ENCODE assay signal across 9 cellular contexts in the genomic region with DNA sequence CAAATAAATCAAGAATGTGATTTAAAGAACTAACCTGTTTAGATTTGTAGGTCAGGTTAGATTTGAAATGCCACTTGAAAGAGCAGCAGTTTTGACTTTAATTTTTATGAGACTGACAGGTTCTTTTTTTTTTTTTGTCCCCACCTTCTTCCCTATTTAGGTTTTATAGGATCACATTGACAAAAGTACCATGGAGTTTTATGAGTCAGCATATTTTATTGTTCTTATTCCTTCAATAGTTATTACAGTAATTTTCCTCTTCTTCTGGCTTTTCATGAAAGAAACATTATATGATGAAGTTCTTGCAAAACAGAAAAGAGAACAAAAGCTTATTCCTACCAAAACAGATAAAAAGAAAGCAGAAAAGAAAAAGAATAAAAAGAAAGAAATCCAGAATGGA.
"Had no signal": no experiment of that assay in that cellular context is flagged by ENCODE, and none has a peak within 500 bp of the region (broad histone marks: within the 10 kb centered on the region; RNA-seq: fewer than 3 reads in every experiment).

No MANE protein-coding gene starts in this region.

- H3K27ac ChIP-seq: gastroesophageal sphincter, tibial artery, vagina had no signal

- H3K27ac Mint-ChIP-seq: stimulated activated effector memory CD8-positive, alpha-beta T cell treated with anti-CD3 and anti-CD28 coated beads, Interleukin-12 subunit alpha, Interleukin-12 subunit beta, amount 100 ng/mL, for 72 hours had no signal

- H3K27me3 Mint-ChIP-seq: brain; effector memory CD8-positive, alpha-beta T cell had no signal

- H3K9me3 Mint-ChIP-seq: brain; effector memory CD8-positive, alpha-beta T cell; stimulated activated effector memory CD8-positive, alpha-beta T cell treated with anti-CD3 and anti-CD28 coated beads, Interleukin-12 subunit alpha, Interleukin-12 subunit beta, amount 100 ng/mL, for 72 hours had no signal

- DNase-seq: activated naive CD4-positive, alpha-beta T cell treated with anti-CD3 and anti-CD28 coated beads, Interleukin-2, amount 50 U/mL, for 16 hours; amniotic stem cell; effector memory CD8-positive, alpha-beta T cell; midbrain; tibial artery had no signal

- ATAC-seq: effector memory CD8-positive, alpha-beta T cell; gastroesophageal sphincter; stimulated activated effector memory CD8-positive, alpha-beta T cell treated with anti-CD3 and anti-CD28 coated beads, Interleukin-12 subunit alpha, Interleukin-12 subunit beta, amount 100 ng/mL, for 72 hours had no signal

- H3K9me3 ChIP-seq: gastroesophageal sphincter, tibial artery, vagina had no signal

- H3K4me3 ChIP-seq: gastroesophageal sphincter, tibial artery, vagina had no signal

- H3K4me3 Mint-ChIP-seq: brain; effector memory CD8-positive, alpha-beta T cell; stimulated activated effector memory CD8-positive, alpha-beta T cell treated with anti-CD3 and anti-CD28 coated beads, Interleukin-12 subunit alpha, Interleukin-12 subunit beta, amount 100 ng/mL, for 72 hours had no signal
